Comparison of ENCODE assay signal across 2 cellular contexts in genomic region chr3:188299713-188300112, GRCh38.
A peak's percentile ranks its signal among the peaks of the same experiment; 100 is the strongest.
TF ChIP-seq lines count a peak whose summit lies in the region.

No MANE protein-coding gene starts in this region.

TF ChIP-seq in SK-N-SH, 30 proteins besides CTCF, POLR2A, EP300 and RAD21:
- TF ChIP-seq REST (IDR thresholded peaks at IDR 0.05; ENCODE audit: low read depth, low read length) (no peak), MXI1 (IDR thresholded peaks at IDR 0.05; ENCODE audit: low read depth, low read length) (no peak), PBX3 (IDR thresholded peaks at IDR 0.05) (peak; percentile 43; the same call in 1 of the 2 replicates), GABPA (IDR thresholded peaks at IDR 0.05; ENCODE audit: low read depth) (no peak), MEF2A (IDR thresholded peaks at IDR 0.05; ENCODE audit: borderline replicate concordance, low read depth) (no peak), FOXM1 (IDR thresholded peaks at IDR 0.05; ENCODE audit: low read depth) (no peak), YY1 (IDR thresholded peaks at IDR 0.05; ENCODE audit: low read depth) (no peak)
TF ChIP-seq in SK-N-SH: peak in this region for 1.

TF ChIP-seq in SK-N-SH treated with all-trans-retinoic acid at 6 μM for 48 hours, 23 proteins besides CTCF, POLR2A, EP300 and RAD21 (continued from another document):
- TF ChIP-seq POU6F1 (CRISPR knock-in tag; IDR thresholded peaks at IDR 0.05; ENCODE audit: borderline replicate concordance, low read depth) (no peak), TCF4 (CRISPR knock-in tag; IDR thresholded peaks at IDR 0.05; ENCODE audit: borderline replicate concordance) (no peak), CSDC2 (CRISPR knock-in tag; IDR thresholded peaks at IDR 0.05) (no peak), SNAI2 (CRISPR knock-in tag; IDR thresholded peaks at IDR 0.05) (no peak), ISL1 (CRISPR knock-in tag; IDR thresholded peaks at IDR 0.05) (no peak; the same call in 1 of the 2 replicates), RARB (CRISPR knock-in tag; IDR thresholded peaks at IDR 0.05) (no peak), ZNF8 (CRISPR knock-in tag; IDR thresholded peaks at IDR 0.05) (no peak), GLIS3 (CRISPR knock-in tag; IDR thresholded peaks at IDR 0.05) (no peak), TSHZ2 (CRISPR knock-in tag; IDR thresholded peaks at IDR 0.05) (no peak), TOX (CRISPR knock-in tag; IDR thresholded peaks at IDR 0.05; ENCODE audit: borderline replicate concordance) (no peak), ZNF565 (CRISPR knock-in tag; conservative IDR thresholded peaks at IDR 0.05; ENCODE audit: low read depth) (no peak), ARNTL (CRISPR knock-in tag; IDR thresholded peaks at IDR 0.05; ENCODE audit: borderline replicate concordance, low read depth) (no peak), CSRNP3 (CRISPR knock-in tag; IDR thresholded peaks at IDR 0.05) (no peak), ZFP30 (CRISPR knock-in tag; IDR thresholded peaks at IDR 0.05) (no peak)
